In genomic region chr9:120579139-120579749, GRCh38 we compare ENCODE assay signal across 7 cellular contexts. TPM values are rescaled to one million over a fixed set of nuclear protein-coding genes. Genes with fewer than 3 reads are reported as not detected.
DNase-seq lines count a peak whose midpoint lies in the region; ATAC-seq and TF ChIP-seq lines count a peak whose summit lies in the region.

No MANE protein-coding gene starts in this region.

- H3K4me1 Mint-ChIP-seq in brain, result peaks cover 56% of the 10 kb centered on the region

- no peaks in the 10 kb centered on the region for H3K27me3 ChIP-seq in left lung
- H3K27me3 ChIP-seq in tibial nerve, result no peaks in the 10 kb centered on the region

- in situ Hi-C loops in GM13976 (cut with MboI; ENCODE audit: low sequenced_read_pairs, unreplicated experiment), result no loop called here

- H3K9me3 ChIP-seq in KOPT-K1 (ENCODE audit: insufficient read depth, low read length, poor library complexity, severe bottlenecking), result no peaks in the 10 kb centered on the region
- H3K9me3 ChIP-seq in left lung, result no peaks in the 10 kb centered on the region
- H3K9me3 ChIP-seq in tibial nerve, result no peaks in the 10 kb centered on the region

- peaks cover 16% of the 10 kb centered on the region for H3K36me3 Mint-ChIP-seq in brain

- ATAC-seq in left lung, result peak; percentile 71
- ATAC-seq in esophagus mucosa, result no peak

- no peak for TF ChIP-seq POLR2A in tibial nerve (IDR thresholded peaks at IDR 0.05)

- intact Hi-C loops in left lung (cut with DNase I), result no loop called here

- no peak for TF ChIP-seq EP300 in tibial nerve (IDR thresholded peaks at IDR 0.05)

- H3K4me1 ChIP-seq in left lung (peaks cover 9 to 21% of the 10 kb centered on the region in 2 donors), tibial nerve (peaks cover 0 to 42% (median 15%) of the 10 kb centered on the region in 4 donors)

- peaks cover 0 to 4% (median 0%) of the 10 kb centered on the region in 5 experiments for H3K9me3 Mint-ChIP-seq in brain

- TF ChIP-seq CTCF in GM13976 (IDR thresholded peaks at IDR 0.05; ENCODE audit: borderline replicate concordance, control extremely low read depth, extremely low read depth, insufficient read depth, missing control alignments) (no peak), brain (conservative IDR thresholded peaks at IDR 0.05) (no peak), left lung (IDR thresholded peaks at IDR 0.05) (no peak), tibial nerve (IDR thresholded peaks at IDR 0.05) (no peak)

- peak; percentile 38 for DNase-seq in GM13976 (ENCODE audit: low spot score)
- peak in 1 of 2 donors; percentile 46 for DNase-seq in left lung
- DNase-seq in tibial nerve (ENCODE audit: low spot score in 2 of 2), result no peak
- DNase-seq in UCSD-AML1 (lab: John Stamatoyannopoulos, UW; ENCODE audit: unreplicated experiment), result no peak

- no peaks in the 10 kb centered on the region for H3K27me3 Mint-ChIP-seq in brain

- H3K27ac ChIP-seq in KOPT-K1 (ENCODE audit: low read depth, low read length, poor library complexity, severe bottlenecking) (peak overlapping the region; percentile 86), left lung (peak overlapping the region; percentile 49 to 78), tibial nerve (peak overlapping the region in 3 of 4 donors; percentile 78 to 86 (median 83))

- H3K4me3 Mint-ChIP-seq in brain, result peak overlapping the region; percentile 95 to 99 (median 98)

- peaks cover 13% of the 10 kb centered on the region for H3K36me3 ChIP-seq in KOPT-K1 (ENCODE audit: insufficient read depth, low read length)
- peaks cover 0 to 6% of the 10 kb centered on the region in 2 donors for H3K36me3 ChIP-seq in left lung
- peaks cover 0 to 14% (median 0%) of the 10 kb centered on the region in 3 donors for H3K36me3 ChIP-seq in tibial nerve

- whole genome bisulfite sequencing in tibial nerve, 2 donors, result 18 to 20% methylated on average over 9 of the region's 9 CpGs

- H3K4me3 ChIP-seq in left lung (peak overlapping the region; percentile 78 to 81), tibial nerve (peak overlapping the region; percentile 86 to 97 (median 92))

- peak overlapping the region; percentile 92 to 96 (median 96) for H3K27ac Mint-ChIP-seq in brain

RNA-seq across cellular contexts. Expression of gene CDK5RAP2, which starts 0.7 kb away (rescaled TPM):
- 74.1 TPM for polyA plus RNA-seq in brain (ENCODE audit: insufficient read depth, low read depth, low replicate concordance)
- 10 to 100 TPM; 40.5 to 53.4 TPM for total RNA-seq in left lung
- 100 to 1,000 TPM in 1 of 4 donors, 10 to 100 TPM in 3; 48.1 to 127 (median 76.7) TPM for total RNA-seq in tibial nerve
- 31.6 TPM for total RNA-seq in esophagus mucosa
